Comparison of ENCODE assay signal across 35 cellular contexts in the genomic region with DNA sequence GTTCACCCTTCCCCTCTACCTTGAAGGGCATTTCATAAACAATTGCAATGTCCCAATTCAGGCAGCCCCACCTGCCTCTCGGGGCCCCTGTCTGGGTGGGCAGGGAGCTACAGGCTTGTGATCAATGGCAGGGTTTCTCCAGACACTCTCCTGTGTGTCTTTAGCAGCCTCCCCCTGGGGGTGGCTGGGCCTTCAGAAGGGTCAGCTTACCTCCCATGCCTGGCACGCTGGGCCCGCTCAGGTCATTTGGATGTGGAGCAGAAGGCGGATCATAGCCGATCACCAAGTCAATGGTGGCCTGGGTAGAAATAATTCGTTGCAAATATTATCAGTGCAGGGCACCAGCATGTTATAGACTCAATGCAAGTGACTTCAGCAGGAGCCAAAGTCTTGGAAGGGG. TPM values are rescaled to one million over a fixed set of nuclear protein-coding genes. Genes with fewer than 3 reads are reported as not detected.
DNase-seq lines count a peak whose midpoint lies in the region; TF ChIP-seq lines count a peak whose summit lies in the region.
"Had no signal": no experiment of that assay in that cellular context is flagged by ENCODE, and none has a peak within 500 bp of the region (broad histone marks: within the 10 kb centered on the region; RNA-seq: fewer than 3 reads in every experiment).

No MANE protein-coding gene starts in this region.

- peaks cover 18% of the 10 kb centered on the region for H3F3A ChIP-seq in neural progenitor cell (ENCODE audit: low read depth)

- peaks cover 48% of the 10 kb centered on the region for H3K36me3 ChIP-seq in endodermal cell (ENCODE audit: control insufficient read depth, insufficient read depth, low read length)
- no peaks in the 10 kb centered on the region for H3K36me3 ChIP-seq in neural progenitor cell
- H3K36me3 ChIP-seq in vagina: peaks cover 0 to 12% of the 10 kb centered on the region in 2 donors
- no peaks in the 10 kb centered on the region for H3K36me3 ChIP-seq in CD4-positive, alpha-beta memory T cell (ENCODE audit: insufficient read depth, low read length)
- H3K36me3 ChIP-seq: transverse colon had no signal

- no peaks in the 10 kb centered on the region for H3K27me3 Mint-ChIP-seq in activated CD4-positive, alpha-beta T cell treated with anti-CD3 and anti-CD28 coated beads, Interleukin-2, amount 10 ng/mL, durations not matched to agents 7 days and 5 days
- H3K27me3 Mint-ChIP-seq in endodermal cell (ENCODE audit: insufficient read depth): no peaks in the 10 kb centered on the region
- peaks cover 10% of the 10 kb centered on the region for H3K27me3 Mint-ChIP-seq in neural progenitor cell (ENCODE audit: insufficient read depth, low read depth)
- H3K27me3 Mint-ChIP-seq in CD4-positive, alpha-beta memory T cell: no peaks in the 10 kb centered on the region
- H3K27me3 Mint-ChIP-seq: CD4-positive, alpha-beta T cell had no signal

- H3K27ac ChIP-seq in endodermal cell (ENCODE audit: low read depth, low read length): no peak overlapping the region
- no peak overlapping the region for H3K27ac ChIP-seq in neural progenitor cell
- peak overlapping the region; percentile 9 for H3K27ac ChIP-seq in vagina
- H3K27ac ChIP-seq in CD4-positive, alpha-beta memory T cell (ENCODE audit: low read depth, low read length): no peak overlapping the region
- H3K27ac ChIP-seq: 22Rv1, brain microvascular endothelial cell, dorsolateral prefrontal cortex, VCaP had no signal

- CTCF ChIA-PET in activated CD4-positive, alpha-beta T cell treated with anti-CD3 and anti-CD28 coated beads, Interleukin-2, amount 10 ng/mL, durations not matched to agents 7 days and 5 days (lab: Charles Lee): no interaction called here
- CTCF ChIA-PET in CD4-positive, alpha-beta memory T cell (lab: Charles Lee; ENCODE audit: partially characterized antibody): interaction anchor here (0.6 to 1.0 kb wide), 2 partner anchors 40 to 50 kb away, joined by 3 to 4 read pairs; no protein-coding TSS in a partner anchor

- H3K36me3 Mint-ChIP-seq in activated CD4-positive, alpha-beta T cell treated with anti-CD3 and anti-CD28 coated beads, Interleukin-2, amount 10 ng/mL, durations not matched to agents 7 days and 5 days (ENCODE audit: low read depth): no peaks in the 10 kb centered on the region
- peaks cover 29% of the 10 kb centered on the region for H3K36me3 Mint-ChIP-seq in endodermal cell (ENCODE audit: low read depth)
- H3K36me3 Mint-ChIP-seq in neural progenitor cell: peaks cover 5% of the 10 kb centered on the region
- H3K36me3 Mint-ChIP-seq in CD4-positive, alpha-beta memory T cell: no peaks in the 10 kb centered on the region

- no peak overlapping the region for H3K4me3 ChIP-seq in endodermal cell (ENCODE audit: low read length)
- H3K4me3 ChIP-seq in neural progenitor cell: no peak overlapping the region
- H3K4me3 ChIP-seq in vagina: no peak overlapping the region
- no peak overlapping the region for H3K4me3 ChIP-seq in CD4-positive, alpha-beta memory T cell (ENCODE audit: low read length in 2 of 2)
- H3K4me3 ChIP-seq: dorsolateral prefrontal cortex, GM12878, MG63, sigmoid colon, transverse colon had no signal

- H3K9me3 ChIP-seq in endodermal cell (ENCODE audit: control insufficient read depth, low read length) (peaks cover 7% of the 10 kb centered on the region), neural progenitor cell (ENCODE audit: low read depth) (no peaks in the 10 kb centered on the region), vagina (no peaks in the 10 kb centered on the region)
- no peaks in the 10 kb centered on the region for H3K9me3 ChIP-seq in CD4-positive, alpha-beta memory T cell (ENCODE audit: control insufficient read depth in 1 of 2, low read length in 2 of 2)
- H3K9me3 ChIP-seq: sigmoid colon, transverse colon had no signal

- H3K27ac Mint-ChIP-seq in activated CD4-positive, alpha-beta T cell treated with anti-CD3 and anti-CD28 coated beads, Interleukin-2, amount 10 ng/mL, durations not matched to agents 7 days and 5 days: peak overlapping the region; percentile 11
- H3K27ac Mint-ChIP-seq in endodermal cell: no peak overlapping the region
- H3K27ac Mint-ChIP-seq in neural progenitor cell: peak overlapping the region; percentile 18
- no peak overlapping the region for H3K27ac Mint-ChIP-seq in CD4-positive, alpha-beta memory T cell
- H3K27ac Mint-ChIP-seq: CD4-positive, alpha-beta T cell had no signal

- WGBS in endodermal cell (ENCODE audit: insufficient coverage in 1 of 2, insufficient read length in 1 of 2), 2 experiments: 91 to 92% methylated on average over 6 of the region's 6 CpGs

- peak overlapping the region; percentile 10 for H2AFZ ChIP-seq in neural progenitor cell (replicated peaks)

- no peaks in the 10 kb centered on the region for H3K27me3 ChIP-seq in endodermal cell (ENCODE audit: control insufficient read depth, insufficient read depth, low read length, poor library complexity, severe bottlenecking)
- H3K27me3 ChIP-seq in neural progenitor cell: no peaks in the 10 kb centered on the region
- no peaks in the 10 kb centered on the region for H3K27me3 ChIP-seq in vagina
- no peaks in the 10 kb centered on the region for H3K27me3 ChIP-seq in CD4-positive, alpha-beta memory T cell (ENCODE audit: insufficient read depth, low read length)
- H3K27me3 ChIP-seq: brain microvascular endothelial cell, MG63, sigmoid colon, transverse colon had no signal

- TF ChIP-seq CTCF in endodermal cell (conservative IDR thresholded peaks at IDR 0.05) (no peak), neural progenitor cell (IDR thresholded peaks at IDR 0.05) (no peak), vagina (IDR thresholded peaks at IDR 0.05) (no peak)

- intact Hi-C loops in vagina (cut with DNase I): no loop called here
- intact Hi-C loops in CD4-positive, alpha-beta memory T cell (cut with micrococcal nuclease): no loop called here

- POLR2A ChIA-PET in activated CD4-positive, alpha-beta T cell treated with anti-CD3 and anti-CD28 coated beads, Interleukin-2, amount 10 ng/mL, durations not matched to agents 7 days and 5 days (lab: Charles Lee): no interaction called here
- POLR2A ChIA-PET in CD4-positive, alpha-beta memory T cell (lab: Charles Lee; ENCODE audit: partially characterized antibody): no interaction called here

- peaks cover 14% of the 10 kb centered on the region for H3K4me1 Mint-ChIP-seq in activated CD4-positive, alpha-beta T cell treated with anti-CD3 and anti-CD28 coated beads, Interleukin-2, amount 10 ng/mL, durations not matched to agents 7 days and 5 days
- H3K4me1 Mint-ChIP-seq in endodermal cell: peaks cover 21% of the 10 kb centered on the region
- peaks cover 39% of the 10 kb centered on the region for H3K4me1 Mint-ChIP-seq in neural progenitor cell
- peaks cover 0 to 5% (median 1%) of the 10 kb centered on the region in 4 donors for H3K4me1 Mint-ChIP-seq in CD4-positive, alpha-beta memory T cell

- no peak for DNase-seq in activated CD4-positive, alpha-beta T cell treated with anti-CD3 and anti-CD28 coated beads, Interleukin-2, amount 10 ng/mL, durations not matched to agents 7 days and 5 days
- no peak for DNase-seq in activated CD4-positive, alpha-beta T cell treated with anti-CD3 and anti-CD28 coated beads for 48 hours
- DNase-seq in endodermal cell (peak; percentile 46), neural progenitor cell (ENCODE audit: low spot score) (no peak), vagina (ENCODE audit: extremely low spot score in 2 of 2) (no peak), NCI-H526 (lab: John Stamatoyannopoulos, UW) (no peak)
- DNase-seq in CD4-positive, alpha-beta memory T cell: no peak
- DNase-seq in activated T-cell treated with anti-CD3 and anti-CD28 coated beads, Interleukin-2, amount 50 U/mL, for 1 hour: no peak
- DNase-seq: activated CD4-positive, alpha-beta T cell treated with anti-CD3 and anti-CD28 coated beads for 4 hours; activated CD8-positive, alpha-beta memory T cell treated with anti-CD3 and anti-CD28 coated beads for 24 hours; activated T-cell treated with anti-CD3 and anti-CD28 coated beads for 4 hours; amygdala; brain microvascular endothelial cell; CD4-positive, alpha-beta T cell; dorsolateral prefrontal cortex; H7; hypothalamus; KBM-7; left cardiac atrium; MG63; NCI-H1105; NCI-H187; NCI-H2171; NCI-H510A treated with DMSO at 0.1 percent for 48 hours; NK-92 treated with Interleukin-12 subunit alpha and Interleukin-12 subunit beta, amount 100 ng/mL, for 24 hours; SHP77 treated with DMSO at 0.1 percent for 48 hours; sigmoid colon; stimulated activated CD4-positive, alpha-beta T cell treated with anti-CD3 and anti-CD28 coated beads, Interleukin-12 subunit alpha, Interleukin-12 subunit beta, amount 100 ng/mL, for 4 hours; stimulated activated CD4-positive, alpha-beta T cell treated with anti-CD3 and anti-CD28 coated beads, Interleukin-4, amount 100 ng/mL, for 1 hour; T-helper 9 cell; transverse colon had no signal

- no peak overlapping the region for H3K4me3 Mint-ChIP-seq in activated CD4-positive, alpha-beta T cell treated with anti-CD3 and anti-CD28 coated beads, Interleukin-2, amount 10 ng/mL, durations not matched to agents 7 days and 5 days
- H3K4me3 Mint-ChIP-seq in endodermal cell: no peak overlapping the region
- H3K4me3 Mint-ChIP-seq in neural progenitor cell: no peak overlapping the region
- H3K4me3 Mint-ChIP-seq in CD4-positive, alpha-beta memory T cell: no peak overlapping the region
- H3K4me3 Mint-ChIP-seq: CD4-positive, alpha-beta T cell; neural crest cell had no signal

- H3K9ac ChIP-seq in endodermal cell (ENCODE audit: extremely low read depth, low read length, poor library complexity, severe bottlenecking): no peak overlapping the region
- H3K9ac ChIP-seq in neural progenitor cell: no peak overlapping the region

- no peaks in the 10 kb centered on the region for H4K20me1 ChIP-seq in neural progenitor cell (ENCODE audit: low read depth)

- H3K4me1 ChIP-seq in endodermal cell (ENCODE audit: control insufficient read depth, insufficient read depth, low read length) (peaks cover 5% of the 10 kb centered on the region), neural progenitor cell (peaks cover 17% of the 10 kb centered on the region), vagina (peaks cover 38% of the 10 kb centered on the region)
- H3K4me1 ChIP-seq in CD4-positive, alpha-beta memory T cell (ENCODE audit: insufficient read depth, low read length): no peaks in the 10 kb centered on the region

- no peak for TF ChIP-seq POLR2A in vagina (IDR thresholded peaks at IDR 0.05)

- peaks cover 5% of the 10 kb centered on the region for H3K9me3 Mint-ChIP-seq in activated CD4-positive, alpha-beta T cell treated with anti-CD3 and anti-CD28 coated beads, Interleukin-2, amount 10 ng/mL, durations not matched to agents 7 days and 5 days
- no peaks in the 10 kb centered on the region for H3K9me3 Mint-ChIP-seq in endodermal cell
- H3K9me3 Mint-ChIP-seq in neural progenitor cell: peaks cover 3% of the 10 kb centered on the region
- H3K9me3 Mint-ChIP-seq in CD4-positive, alpha-beta memory T cell: peaks cover 0 to 2% (median 0%) of the 10 kb centered on the region in 8 donors
- H3K9me3 Mint-ChIP-seq: CD4-positive, alpha-beta T cell; neural crest cell had no signal

- H3K79me2 ChIP-seq in neural progenitor cell (ENCODE audit: low read depth): no peaks in the 10 kb centered on the region

- H3K4me2 ChIP-seq in neural progenitor cell: no peak overlapping the region

RNA-seq across cellular contexts. Expression of a gene that starts 56.3 kb away (rescaled TPM):
- total RNA-seq in activated CD4-positive, alpha-beta T cell treated with anti-CD3 and anti-CD28 coated beads, Interleukin-2, amount 10 ng/mL, durations not matched to agents 7 days and 5 days: 1 to 10 TPM; 1.4 to 2.7 TPM
- total RNA-seq in endodermal cell (10 to 100 TPM; 37.4 to 93.8 TPM), neural progenitor cell (ENCODE audit: low replicate concordance) (1.2 and 1.6 TPM in 2 replicates), vagina (107 TPM)
- 15.6 TPM for polyA plus RNA-seq in endodermal cell (2013, experiment 1 of 2)
- polyA plus RNA-seq in endodermal cell (2013, experiment 2 of 2): 21.2 TPM
- 1 to 10 TPM; 1.2 to 2.2 TPM for total RNA-seq in CD4-positive, alpha-beta memory T cell
- polyA plus RNA-seq in CD4-positive, alpha-beta memory T cell: not detected

Comparison
In these comparisons a context has a peak if more than half of its experiments do, and no peak if none do; other contexts are left out.
1. H3K27ac Mint-ChIP-seq: peak in activated CD4-positive, alpha-beta T cell treated with anti-CD3 and anti-CD28 coated beads, Interleukin-2, amount 10 ng/mL, durations not matched to agents 7 days and 5 days (single experiment) and neural progenitor cell (single experiment); none in endodermal cell (single experiment) and CD4-positive, alpha-beta memory T cell (0 of 7).
2. RNA of a gene that starts 56.3 kb away (total RNA-seq): 107 TPM in vagina (single experiment) and 37.4 to 93.8 TPM in endodermal cell; 1.4 to 2.7 TPM in activated CD4-positive, alpha-beta T cell treated with anti-CD3 and anti-CD28 coated beads, Interleukin-2, amount 10 ng/mL, durations not matched to agents 7 days and 5 days, 1.2 to 2.2 TPM in CD4-positive, alpha-beta memory T cell and 1.2 to 1.6 TPM in neural progenitor cell; every median in the first group is over 10 times any median in the second.